In genomic region chr19:34666958-34667265, GRCh38 we compare ENCODE assay signal across 11 cellular contexts. TPM values are rescaled to one million over a fixed set of nuclear protein-coding genes. Genes with fewer than 3 reads are reported as not detected.
A peak's percentile ranks its signal among the peaks of the same experiment; 100 is the strongest.
DNase-seq lines count a peak whose midpoint lies in the region; ATAC-seq and TF ChIP-seq lines count a peak whose summit lies in the region.
"Had no signal": no experiment of that assay in that cellular context is flagged by ENCODE, and none has a peak within 500 bp of the region (broad histone marks: within the 10 kb centered on the region; RNA-seq: fewer than 3 reads in every experiment).

No MANE protein-coding gene starts in this region.

- no peak overlapping the region for H2AFZ ChIP-seq in neural progenitor cell (replicated peaks)

- H4K20me1 ChIP-seq in neural progenitor cell (ENCODE audit: low read depth), result no peaks in the 10 kb centered on the region

- POLR2A ChIA-PET in CD4-positive, alpha-beta T cell (lab: Charles Lee), result interaction anchor here (1.0 kb wide), 1 partner anchor 11 kb away, joined by 4 read pairs; the partner anchor contains the start of genes SCGB2B2 and ZNF302

- CTCF ChIA-PET in CD4-positive, alpha-beta T cell (lab: Charles Lee), result no interaction called here

- WGBS in adrenal gland, 4 donors, result 36 to 57% (median 50%) methylated on average over 7 to 9 of the region's 9 CpGs

- H3K4me3 ChIP-seq in adrenal gland (peak overlapping the region in 2 of 4 donors; percentile 33 to 49), neural progenitor cell (no peak overlapping the region)

- H3K79me2 ChIP-seq in neural progenitor cell (ENCODE audit: low read depth), result no peaks in the 10 kb centered on the region

- no peaks in the 10 kb centered on the region for H3K27me3 Mint-ChIP-seq in CD4-positive, alpha-beta T cell
- peaks cover 2% of the 10 kb centered on the region; the same call in 1 of the 2 replicates for H3K27me3 Mint-ChIP-seq in HFFc6 (ENCODE audit: insufficient read depth)
- peaks cover 2% of the 10 kb centered on the region for H3K27me3 Mint-ChIP-seq in neural progenitor cell (ENCODE audit: insufficient read depth, low read depth)

- H3K4me3 Mint-ChIP-seq in CD4-positive, alpha-beta T cell, result peak overlapping the region; percentile 25
- peak overlapping the region; percentile 87 for H3K4me3 Mint-ChIP-seq in HFFc6
- H3K4me3 Mint-ChIP-seq in neural progenitor cell, result no peak overlapping the region

- peak overlapping the region; percentile 13 for H3K4me2 ChIP-seq in neural progenitor cell

- intact Hi-C loops in CD4-positive, alpha-beta T cell (cut with DNase I, micrococcal nuclease), result no loop called here
- intact Hi-C loops in adrenal gland (cut with DNase I), result no loop called here

- DNase-seq in CD4-positive, alpha-beta T cell, result no peak
- DNase-seq in HFFc6, result no peak
- peak in 2 of 7 donors; percentile 11 to 16 for DNase-seq in adrenal gland
- no peak for DNase-seq in neural progenitor cell (ENCODE audit: low spot score)
- DNase-seq in A172 (ENCODE audit: low spot score), result no peak
- no peak for DNase-seq in COR-L47 (lab: John Stamatoyannopoulos, UW)
- DNase-seq: brain microvascular endothelial cell; stimulated activated CD4-positive, alpha-beta T cell treated with anti-CD3 and anti-CD28 coated beads, Interleukin-12 subunit alpha, Interleukin-12 subunit beta, amount 100 ng/mL, for 4 hours; stimulated activated CD8-positive, alpha-beta memory T cell treated with anti-CD3 and anti-CD28 coated beads, Interleukin-4, amount 100 ng/mL, for 48 hours had no signal

- TF ChIP-seq POLR2A in adrenal gland (IDR thresholded peaks at IDR 0.05), result no peak

- no peaks in the 10 kb centered on the region for H3K36me3 ChIP-seq in adrenal gland (replicated peaks in 1 of 2)
- no peaks in the 10 kb centered on the region for H3K36me3 ChIP-seq in neural progenitor cell
- H3K36me3 ChIP-seq: brain microvascular endothelial cell had no signal

- no peak overlapping the region for H3K9ac ChIP-seq in neural progenitor cell

- no peak for ATAC-seq in CD4-positive, alpha-beta T cell (ENCODE audit: poor library complexity)
- no peak for ATAC-seq in GM19397 (IDR thresholded peaks at IDR 0.05; ENCODE audit: unreplicated experiment)

- no peak overlapping the region for H3K27ac Mint-ChIP-seq in CD4-positive, alpha-beta T cell
- H3K27ac Mint-ChIP-seq in HFFc6 (peak overlapping the region; percentile 91), neural progenitor cell (peak overlapping the region; percentile 53)

- TF ChIP-seq CTCF in CD4-positive, alpha-beta T cell (IDR thresholded peaks at IDR 0.05), result no peak
- no peak for TF ChIP-seq CTCF in HFFc6 (IDR thresholded peaks at IDR 0.05)
- TF ChIP-seq CTCF in adrenal gland (IDR thresholded peaks at IDR 0.05), result no peak
- TF ChIP-seq CTCF in neural progenitor cell (IDR thresholded peaks at IDR 0.05), result no peak

- H3K4me1 ChIP-seq in adrenal gland (replicated peaks in 1 of 2) (peaks cover 11 to 17% of the 10 kb centered on the region in 2 donors), neural progenitor cell (peaks cover 4% of the 10 kb centered on the region)

- no peak overlapping the region for H3K27ac ChIP-seq in CD4-positive, alpha-beta T cell (ENCODE audit: low read depth, low read length)
- H3K27ac ChIP-seq in adrenal gland (peak overlapping the region in 4 of 5 donors; percentile 1 to 88 (median 76)), neural progenitor cell (no peak overlapping the region)
- H3K27ac ChIP-seq: brain microvascular endothelial cell had no signal

- H3K4me1 Mint-ChIP-seq in CD4-positive, alpha-beta T cell (ENCODE audit: low read depth), result peaks cover 31% of the 10 kb centered on the region
- H3K4me1 Mint-ChIP-seq in HFFc6 (ENCODE audit: low read depth) (peaks cover 9% of the 10 kb centered on the region), neural progenitor cell (no peaks in the 10 kb centered on the region)

- H3K27me3 ChIP-seq in CD4-positive, alpha-beta T cell (ENCODE audit: control insufficient read depth, insufficient read depth, low read length), result no peaks in the 10 kb centered on the region
- H3K27me3 ChIP-seq in adrenal gland (no peaks in the 10 kb centered on the region), neural progenitor cell (no peaks in the 10 kb centered on the region)
- H3K27me3 ChIP-seq: brain microvascular endothelial cell had no signal

- no peaks in the 10 kb centered on the region for H3K36me3 Mint-ChIP-seq in CD4-positive, alpha-beta T cell (ENCODE audit: low read depth)
- H3K36me3 Mint-ChIP-seq in HFFc6 (ENCODE audit: low read depth) (no peaks in the 10 kb centered on the region), neural progenitor cell (peaks cover 2% of the 10 kb centered on the region)

- H3F3A ChIP-seq in neural progenitor cell (ENCODE audit: low read depth), result no peaks in the 10 kb centered on the region

- peaks cover 2% of the 10 kb centered on the region for H3K9me3 Mint-ChIP-seq in CD4-positive, alpha-beta T cell
- H3K9me3 Mint-ChIP-seq in HFFc6 (no peaks in the 10 kb centered on the region), neural progenitor cell (peaks cover 2% of the 10 kb centered on the region)

- no peaks in the 10 kb centered on the region for H3K9me3 ChIP-seq in CD4-positive, alpha-beta T cell (ENCODE audit: control insufficient read depth, low read length)
- H3K9me3 ChIP-seq in adrenal gland (replicated peaks in 1 of 3), result no peaks in the 10 kb centered on the region
- no peaks in the 10 kb centered on the region for H3K9me3 ChIP-seq in neural progenitor cell (ENCODE audit: low read depth)

RNA-seq across cellular contexts. Expression of gene SCGB2B2, which starts 10.0 kb away (rescaled TPM):
- total RNA-seq in CD4-positive, alpha-beta T cell, result under 1 TPM; 0.30 to 0.42 TPM
- total RNA-seq in HFFc6 (2021; fragmentation: NEBNext Ultra II Directional; extraction: Animal tissue kit (Norgen Biotek cat#: 25700)), result under 1 TPM in 1 of 6 experiments, not detected in 5; 0.10 TPM
- total RNA-seq in adrenal gland (1 to 10 TPM in 3 of 8 donors, under 1 TPM in 4, not detected in 1; 0.41 to 2.3 (median 0.95) TPM), neural progenitor cell (ENCODE audit: low replicate concordance) (0.03 TPM in 1 of 2 replicates, not detected in the other)
- under 1 TPM; 0.27 to 0.72 (median 0.62) TPM for polyA plus RNA-seq in adrenal gland
- total RNA-seq in A172 (2014; rRNA removed; shearing (Covaris generic)), result not detected in 2 replicates
- total RNA-seq: epithelial cell of proximal tubule had no signal

RNA-seq across cellular contexts. Expression of gene ZNF302, which starts 10.6 kb away (rescaled TPM):
- total RNA-seq in CD4-positive, alpha-beta T cell, result 10 to 100 TPM; 12.2 to 12.9 TPM
- total RNA-seq in HFFc6 (2021; fragmentation: NEBNext Ultra II Directional; extraction: Animal tissue kit (Norgen Biotek cat#: 25700)), result 10 to 100 TPM in 3 of 6 experiments, 1 to 10 TPM in 3; 8.6 to 12.0 (median 9.7) TPM
- total RNA-seq in adrenal gland, result 10 to 100 TPM; 12.7 to 43.1 (median 32.5) TPM
- 10 to 100 TPM; 26.6 to 43.4 (median 42.8) TPM for polyA plus RNA-seq in adrenal gland
- 50.9 and 74.5 TPM in 2 replicates for total RNA-seq in neural progenitor cell (ENCODE audit: low replicate concordance)
- total RNA-seq in A172 (2014; rRNA removed; shearing (Covaris generic)), result 0.77 and 2.5 TPM in 2 replicates

Comparison
In these comparisons a context has a peak if more than half of its experiments do, and no peak if none do; other contexts are left out.
1. H3K27ac ChIP-seq: peak in adrenal gland (4 of 5); none in CD4-positive, alpha-beta T cell (single experiment) and neural progenitor cell (single experiment).